In genomic region chr12:132700212-132700913, GRCh38 we compare ENCODE assay signal across 2 cellular contexts.
TF ChIP-seq lines count a peak whose summit lies in the region.

No MANE protein-coding gene starts in this region.

TF ChIP-seq in SK-N-SH treated with all-trans-retinoic acid at 6 μM for 48 hours, 23 proteins besides CTCF, POLR2A, EP300 and RAD21:
- no peak for TF ChIP-seq PATZ1 (CRISPR knock-in tag; IDR thresholded peaks at IDR 0.05; ENCODE audit: borderline replicate concordance)
- TF ChIP-seq CSDC2 (CRISPR knock-in tag; IDR thresholded peaks at IDR 0.05), result no peak
- TF ChIP-seq ZNF70 (CRISPR knock-in tag; IDR thresholded peaks at IDR 0.05), result no peak
- no peak for TF ChIP-seq CREB5 (CRISPR knock-in tag; IDR thresholded peaks at IDR 0.05; ENCODE audit: low read depth)
- TF ChIP-seq ZFP30 (CRISPR knock-in tag; IDR thresholded peaks at IDR 0.05), result no peak
- no peak for TF ChIP-seq TCF4 (CRISPR knock-in tag; IDR thresholded peaks at IDR 0.05; ENCODE audit: borderline replicate concordance)
- TF ChIP-seq TSHZ2 (CRISPR knock-in tag; IDR thresholded peaks at IDR 0.05), result no peak
- TF ChIP-seq POU6F1 (CRISPR knock-in tag; IDR thresholded peaks at IDR 0.05; ENCODE audit: borderline replicate concordance, low read depth), result no peak
- no peak for TF ChIP-seq CSRNP3 (CRISPR knock-in tag; IDR thresholded peaks at IDR 0.05)
- no peak for TF ChIP-seq ZC3H10 (CRISPR knock-in tag; IDR thresholded peaks at IDR 0.05)
- no peak for TF ChIP-seq RARB (CRISPR knock-in tag; IDR thresholded peaks at IDR 0.05)
- no peak for TF ChIP-seq PPARA (CRISPR knock-in tag; IDR thresholded peaks at IDR 0.05; ENCODE audit: borderline replicate concordance)
- TF ChIP-seq GLIS3 (CRISPR knock-in tag; IDR thresholded peaks at IDR 0.05), result no peak
TF ChIP-seq in SK-N-SH treated with all-trans-retinoic acid at 6 μM for 48 hours: peak in this region for 0.

TF ChIP-seq in SK-N-SH, 30 proteins besides CTCF, POLR2A, EP300 and RAD21 (continued from another document):
- TF ChIP-seq PBX3 (IDR thresholded peaks at IDR 0.05) (no peak), SIN3A (IDR thresholded peaks at IDR 0.05; ENCODE audit: borderline replicate concordance, low read depth, low read length) (no peak), TEAD4 (IDR thresholded peaks at IDR 0.05; ENCODE audit: borderline replicate concordance, insufficient read depth) (no peak), RXRA (IDR thresholded peaks at IDR 0.05; ENCODE audit: borderline replicate concordance, low read depth) (no peak), POLR2AphosphoS5 (IDR thresholded peaks at IDR 0.05; ENCODE audit: low read depth, low read length) (no peak), CHD2 (IDR thresholded peaks at IDR 0.05; ENCODE audit: low read length, partially characterized antibody) (no peak), FOSL2 (IDR thresholded peaks at IDR 0.05; ENCODE audit: borderline replicate concordance, low read depth) (no peak), SMC3 (IDR thresholded peaks at IDR 0.05; ENCODE audit: low read depth, low read length) (no peak), MEF2A (IDR thresholded peaks at IDR 0.05; ENCODE audit: borderline replicate concordance, low read depth) (no peak), JUND (IDR thresholded peaks at IDR 0.05) (no peak), RFX5 (IDR thresholded peaks at IDR 0.05; ENCODE audit: low read length) (no peak)
